20 cellular contexts compared by ENCODE assay signal in genomic region chr1:30336550-30337426, GRCh38.
DNase-seq lines count a peak whose midpoint lies in the region; ATAC-seq and TF ChIP-seq lines count a peak whose summit lies in the region.
"Had no signal": no experiment of that assay in that cellular context is flagged by ENCODE, and none has a peak within 500 bp of the region (broad histone marks: within the 10 kb centered on the region; RNA-seq: fewer than 3 reads in every experiment).

No MANE protein-coding gene starts in this region.

- H3K4me3 ChIP-seq in A673 (ENCODE audit: low read depth, low read length, poor library complexity, severe bottlenecking), result no peak overlapping the region
- H3K4me3 ChIP-seq in gastrocnemius medialis, result no peak overlapping the region
- no peak overlapping the region for H3K4me3 ChIP-seq in PC-9
- H3K4me3 ChIP-seq: HAP-1 had no signal

- H3K4me1 ChIP-seq in A673 (ENCODE audit: insufficient read depth, low read length, poor library complexity, severe bottlenecking) (peaks cover 3% of the 10 kb centered on the region), gastrocnemius medialis (peaks cover 8 to 25% of the 10 kb centered on the region in 2 donors), PC-9 (replicated peaks; ENCODE audit: insufficient read depth) (no peaks in the 10 kb centered on the region)
- H3K4me1 ChIP-seq: Caco-2, HAP-1 had no signal

- no peaks in the 10 kb centered on the region for H3K9me2 ChIP-seq in PC-9 (ENCODE audit: insufficient read depth)

- H3K79me2 ChIP-seq in PC-9 (ENCODE audit: low read depth), result no peaks in the 10 kb centered on the region

- H4K20me1 ChIP-seq in PC-9 (ENCODE audit: insufficient read depth), result no peaks in the 10 kb centered on the region

- intact Hi-C loops in A673 (cut with micrococcal nuclease; ENCODE audit: unreplicated experiment) (no loop called here), left ventricle myocardium superior (cut with micrococcal nuclease) (no loop called here), gastrocnemius medialis (cut with DNase I; ENCODE audit: low total_unique reads) (loop anchor here (2.0 kb wide), 1 partner anchor 190 kb away; no protein-coding TSS in a partner anchor), PC-9 (cut with micrococcal nuclease; ENCODE audit: unreplicated experiment) (no loop called here)

- TF ChIP-seq CTCF in A673 (conservative IDR thresholded peaks at IDR 0.05; ENCODE audit: low read depth, low read length) (no peak), gastrocnemius medialis (IDR thresholded peaks at IDR 0.05 in 4 of 5, conservative IDR thresholded peaks at IDR 0.05 in 1 of 5) (no peak), PC-9 (conservative IDR thresholded peaks at IDR 0.05) (no peak)

- POLR2A ChIA-PET in A673 (lab: Charles Lee; ENCODE audit: low non-redundant PET), result no interaction called here
- POLR2A ChIA-PET in PC-9 (lab: Charles Lee; ENCODE audit: unreplicated experiment), result no interaction called here

- DNase-seq in NCI-H2029 (lab: John Stamatoyannopoulos, UW) (peak; percentile 8), NCI-H2029 treated with DMSO at 0.1 percent for 48 hours (lab: John Stamatoyannopoulos, UW) (no peak), A673 (ENCODE audit: low spot score) (peak; percentile 52), left ventricle myocardium superior (no peak), gastrocnemius medialis (peak; percentile 44 to 86), PC-9 (no peak), COR-L47 (lab: John Stamatoyannopoulos, UW) (no peak)
- DNase-seq: 8988T; Caco-2; CD4-positive, CD25-positive, alpha-beta regulatory T cell; MV-4-11; NCI-H1436; NCI-H1930; NCI-H2171 treated with DMSO at 0.1 percent for 48 hours; NCI-H446; NCI-H526 treated with DMSO at 0.1 percent for 48 hours had no signal

- ATAC-seq in left ventricle myocardium superior (peak; percentile 83), gastrocnemius medialis (peak; percentile 78 to 82), GM18867 (IDR thresholded peaks at IDR 0.05; ENCODE audit: unreplicated experiment) (no peak)

- H3K27me3 ChIP-seq in A673 (replicated peaks; ENCODE audit: insufficient read depth, low read depth, low read length, poor library complexity) (no peaks in the 10 kb centered on the region), gastrocnemius medialis (no peaks in the 10 kb centered on the region), PC-9 (ENCODE audit: insufficient read depth, low read depth) (peaks cover 14% of the 10 kb centered on the region)

- no peak overlapping the region for H3K27ac ChIP-seq in A673 (ENCODE audit: low read depth, low read length, poor library complexity, severe bottlenecking)
- peak overlapping the region; percentile 84 to 93 (median 86) for H3K27ac ChIP-seq in gastrocnemius medialis
- no peak overlapping the region for H3K27ac ChIP-seq in PC-9
- H3K27ac ChIP-seq: HL-60, KMS-11 had no signal

- TF ChIP-seq POLR2A in gastrocnemius medialis (IDR thresholded peaks at IDR 0.05), result no peak

- H3K36me3 ChIP-seq in A673 (ENCODE audit: insufficient read depth, low read length, poor library complexity, severe bottlenecking) (no peaks in the 10 kb centered on the region), gastrocnemius medialis (no peaks in the 10 kb centered on the region), PC-9 (ENCODE audit: low read depth) (no peaks in the 10 kb centered on the region)
- H3K36me3 ChIP-seq: HAP-1 had no signal

- in situ Hi-C loops in gastrocnemius medialis (cut with MboI; ENCODE audit: low sequenced_read_pairs in 4 of 4), result no loop called here

- H2AFZ ChIP-seq in PC-9, result no peak overlapping the region

- CTCF ChIA-PET in A673 (lab: Charles Lee), result no interaction called here
- CTCF ChIA-PET in PC-9 (lab: Charles Lee), result no interaction called here

- no TSS peak for BruUV-seq in A673 (replicated peaks; lab: Mats Ljungman, UMichigan)
- BruUV-seq in PC-9 (replicated peaks; lab: Mats Ljungman, UMichigan), result no TSS peak

- no peaks in the 10 kb centered on the region for H3F3A ChIP-seq in PC-9 (ENCODE audit: insufficient read depth, low read depth)

- no peaks in the 10 kb centered on the region for H3K9me3 ChIP-seq in A673 (ENCODE audit: low read depth, low read length, poor library complexity, severe bottlenecking)
- H3K9me3 ChIP-seq in gastrocnemius medialis, result no peaks in the 10 kb centered on the region
- H3K9me3 ChIP-seq in PC-9 (ENCODE audit: insufficient read depth, low read depth), result no peaks in the 10 kb centered on the region
- H3K9me3 ChIP-seq: Caco-2, HAP-1 had no signal

- no peak overlapping the region for H3K4me2 ChIP-seq in PC-9
- H3K4me2 ChIP-seq: KMS-11 had no signal

Comparison
In these comparisons a context has a peak if more than half of its experiments do, and no peak if none do; other contexts are left out.
1. DNase-seq: peak in NCI-H2029 (single experiment), A673 (single experiment) and gastrocnemius medialis (2 of 2); none in NCI-H2029 treated with DMSO at 0.1 percent for 48 hours (single experiment), left ventricle myocardium superior (single experiment), PC-9 (0 of 2) and COR-L47 (single experiment).
2. H3K27ac ChIP-seq: peak in gastrocnemius medialis (4 of 4); none in A673 (single experiment) and PC-9 (single experiment).